2 cellular contexts compared by ENCODE assay signal in genomic region chr1:61873581-61873980, GRCh38.
TF ChIP-seq lines count a peak whose summit lies in the region.

No MANE protein-coding gene starts in this region.

TF ChIP-seq in H1, 55 proteins besides CTCF, POLR2A, EP300 and RAD21:
- no peak for TF ChIP-seq CREB1 (IDR thresholded peaks at IDR 0.05)
- no peak for TF ChIP-seq TAF1 (IDR thresholded peaks at IDR 0.05; ENCODE audit: low read depth, low read length)
- TF ChIP-seq CHD1 (IDR thresholded peaks at IDR 0.05; ENCODE audit: low read depth, low read length), result no peak
- no peak for TF ChIP-seq SP4 (IDR thresholded peaks at IDR 0.05; ENCODE audit: low read length)
- no peak for TF ChIP-seq HDAC2 (IDR thresholded peaks at IDR 0.05; ENCODE audit: borderline replicate concordance in 1 of 2, low read depth in 2 of 2, low read length in 2 of 2)
- TF ChIP-seq SAP30 (IDR thresholded peaks at IDR 0.05; ENCODE audit: insufficient read depth, insufficient replicate concordance, low read length), result no peak
- TF ChIP-seq BACH1 (IDR thresholded peaks at IDR 0.05; ENCODE audit: low read length), result no peak
- no peak for TF ChIP-seq POLR2AphosphoS5 (IDR thresholded peaks at IDR 0.05; ENCODE audit: low read depth, low read length)
- no peak for TF ChIP-seq SIRT6 (IDR thresholded peaks at IDR 0.05; ENCODE audit: low read length)
- no peak for TF ChIP-seq SRF (IDR thresholded peaks at IDR 0.05; ENCODE audit: low read depth, low read length)
- TF ChIP-seq CBX5 (IDR thresholded peaks at IDR 0.05; ENCODE audit: low read depth, low read length), result no peak

TF ChIP-seq in HEK293T, 16 proteins besides CTCF, POLR2A, EP300 and RAD21:
- no peak for TF ChIP-seq ARNT (IDR thresholded peaks at IDR 0.05)
- no peak for TF ChIP-seq FOXM1 (IDR thresholded peaks at IDR 0.05; ENCODE audit: borderline replicate concordance)
- TF ChIP-seq TARDBP (IDR thresholded peaks at IDR 0.05), result no peak
- no peak for TF ChIP-seq CTBP1 (IDR thresholded peaks at IDR 0.05; ENCODE audit: borderline replicate concordance)
- TF ChIP-seq NFRKB (IDR thresholded peaks at IDR 0.05), result no peak
- no peak for TF ChIP-seq L3MBTL2 (conservative IDR thresholded peaks at IDR 0.05)
- TF ChIP-seq SUZ12 (IDR thresholded peaks at IDR 0.05), result no peak
- no peak for TF ChIP-seq ELF4 (IDR thresholded peaks at IDR 0.05)
- TF ChIP-seq BHLHE40 (IDR thresholded peaks at IDR 0.05; ENCODE audit: borderline replicate concordance), result no peak
- no peak for TF ChIP-seq FOXK2 (IDR thresholded peaks at IDR 0.05)
- TF ChIP-seq FOXA1 (IDR thresholded peaks at IDR 0.05), result no peak
- TF ChIP-seq, protein P1, sequence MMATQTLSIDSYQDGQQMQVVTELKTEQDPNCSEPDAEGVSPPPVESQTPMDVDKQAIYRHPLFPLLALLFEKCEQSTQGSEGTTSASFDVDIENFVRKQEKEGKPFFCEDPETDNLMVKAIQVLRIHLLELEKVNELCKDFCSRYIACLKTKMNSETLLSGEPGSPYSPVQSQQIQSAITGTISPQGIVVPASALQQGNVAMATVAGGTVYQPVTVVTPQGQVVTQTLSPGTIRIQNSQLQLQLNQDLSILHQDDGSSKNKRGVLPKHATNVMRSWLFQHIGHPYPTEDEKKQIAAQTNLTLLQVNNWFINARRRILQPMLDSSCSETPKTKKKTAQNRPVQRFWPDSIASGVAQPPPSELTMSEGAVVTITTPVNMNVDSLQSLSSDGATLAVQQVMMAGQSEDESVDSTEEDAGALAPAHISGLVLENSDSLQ (IDR thresholded peaks at IDR 0.05), result no peak
- TF ChIP-seq LEF1 (IDR thresholded peaks at IDR 0.05; ENCODE audit: borderline replicate concordance), result no peak
- no peak for TF ChIP-seq HDGF (IDR thresholded peaks at IDR 0.05; ENCODE audit: borderline replicate concordance)
- no peak for TF ChIP-seq ZNF384 (IDR thresholded peaks at IDR 0.05)
- TF ChIP-seq SP1 (IDR thresholded peaks at IDR 0.05), result no peak
TF ChIP-seq in HEK293T: peak in this region for 0.
